1 cellular context compared by ENCODE assay signal in the genomic region with DNA sequence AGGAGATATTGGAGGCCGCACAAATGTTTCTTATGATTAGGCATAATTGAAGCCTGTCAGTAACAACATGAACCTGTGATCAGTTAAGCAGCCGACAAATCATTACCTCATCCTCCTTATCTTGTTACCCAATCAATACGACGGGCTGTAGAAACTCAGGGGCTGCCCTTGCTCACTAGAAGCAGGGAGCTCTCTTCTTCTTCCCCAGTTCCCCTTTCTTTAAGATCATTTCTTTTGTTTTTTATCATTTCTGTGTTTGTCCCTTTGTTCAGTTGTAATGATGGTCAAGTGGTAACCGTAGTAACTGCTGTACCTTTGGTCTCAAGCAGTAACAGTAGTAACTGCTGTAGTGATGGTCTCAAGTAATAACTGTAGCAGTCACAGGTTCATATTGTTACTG.
TF ChIP-seq lines count a peak whose summit lies in the region.

No MANE protein-coding gene starts in this region.

TF ChIP-seq in K562, 482 proteins besides CTCF, POLR2A, EP300 and RAD21 (continued from another document):
- peak; percentile 82 for TF ChIP-seq PKNOX1 (IDR thresholded peaks at IDR 0.05)
- peak; percentile 77 for TF ChIP-seq SMARCA4 (IDR thresholded peaks at IDR 0.05)
- no peak for TF ChIP-seq ZBED1 (IDR thresholded peaks at IDR 0.05)
- peak; percentile 83 for TF ChIP-seq JUN (IDR thresholded peaks at IDR 0.05; ENCODE audit: borderline replicate concordance, low read depth, low read length)
- no peak for TF ChIP-seq JUN (CRISPR knock-in tag; IDR thresholded peaks at IDR 0.05; ENCODE audit: borderline replicate concordance)
- TF ChIP-seq CEBPG (CRISPR knock-in tag; IDR thresholded peaks at IDR 0.05): no peak
- peak; percentile 50 to 61; a peak in 2 of 4 replicates for TF ChIP-seq CEBPG (tag; conservative IDR thresholded peaks at IDR 0.05 in 1 of 2, IDR thresholded peaks at IDR 0.05 in 1 of 2)
- TF ChIP-seq ETV5 (CRISPR knock-in tag; IDR thresholded peaks at IDR 0.05; ENCODE audit: low read depth): no peak
- TF ChIP-seq ARID1B (IDR thresholded peaks at IDR 0.05): peak; percentile 46; the same call in 1 of the 2 replicates
- TF ChIP-seq DPF2 (IDR thresholded peaks at IDR 0.05): peak; percentile 68
- TF ChIP-seq JUND (IDR thresholded peaks at IDR 0.05; ENCODE audit: borderline replicate concordance, low read depth, low read length): peak; percentile 78
- TF ChIP-seq JUND (tag; IDR thresholded peaks at IDR 0.05; ENCODE audit: borderline replicate concordance, low read depth, low read length): peak; percentile 78; the same call in 1 of the 3 replicates
- TF ChIP-seq SPI1 (IDR thresholded peaks at IDR 0.05; ENCODE audit: borderline replicate concordance, low read depth, low read length): peak; percentile 82; the same call in 1 of the 2 replicates
- peak; percentile 82 for TF ChIP-seq MEIS2 (IDR thresholded peaks at IDR 0.05; ENCODE audit: partially characterized antibody)
- TF ChIP-seq, protein P1, sequence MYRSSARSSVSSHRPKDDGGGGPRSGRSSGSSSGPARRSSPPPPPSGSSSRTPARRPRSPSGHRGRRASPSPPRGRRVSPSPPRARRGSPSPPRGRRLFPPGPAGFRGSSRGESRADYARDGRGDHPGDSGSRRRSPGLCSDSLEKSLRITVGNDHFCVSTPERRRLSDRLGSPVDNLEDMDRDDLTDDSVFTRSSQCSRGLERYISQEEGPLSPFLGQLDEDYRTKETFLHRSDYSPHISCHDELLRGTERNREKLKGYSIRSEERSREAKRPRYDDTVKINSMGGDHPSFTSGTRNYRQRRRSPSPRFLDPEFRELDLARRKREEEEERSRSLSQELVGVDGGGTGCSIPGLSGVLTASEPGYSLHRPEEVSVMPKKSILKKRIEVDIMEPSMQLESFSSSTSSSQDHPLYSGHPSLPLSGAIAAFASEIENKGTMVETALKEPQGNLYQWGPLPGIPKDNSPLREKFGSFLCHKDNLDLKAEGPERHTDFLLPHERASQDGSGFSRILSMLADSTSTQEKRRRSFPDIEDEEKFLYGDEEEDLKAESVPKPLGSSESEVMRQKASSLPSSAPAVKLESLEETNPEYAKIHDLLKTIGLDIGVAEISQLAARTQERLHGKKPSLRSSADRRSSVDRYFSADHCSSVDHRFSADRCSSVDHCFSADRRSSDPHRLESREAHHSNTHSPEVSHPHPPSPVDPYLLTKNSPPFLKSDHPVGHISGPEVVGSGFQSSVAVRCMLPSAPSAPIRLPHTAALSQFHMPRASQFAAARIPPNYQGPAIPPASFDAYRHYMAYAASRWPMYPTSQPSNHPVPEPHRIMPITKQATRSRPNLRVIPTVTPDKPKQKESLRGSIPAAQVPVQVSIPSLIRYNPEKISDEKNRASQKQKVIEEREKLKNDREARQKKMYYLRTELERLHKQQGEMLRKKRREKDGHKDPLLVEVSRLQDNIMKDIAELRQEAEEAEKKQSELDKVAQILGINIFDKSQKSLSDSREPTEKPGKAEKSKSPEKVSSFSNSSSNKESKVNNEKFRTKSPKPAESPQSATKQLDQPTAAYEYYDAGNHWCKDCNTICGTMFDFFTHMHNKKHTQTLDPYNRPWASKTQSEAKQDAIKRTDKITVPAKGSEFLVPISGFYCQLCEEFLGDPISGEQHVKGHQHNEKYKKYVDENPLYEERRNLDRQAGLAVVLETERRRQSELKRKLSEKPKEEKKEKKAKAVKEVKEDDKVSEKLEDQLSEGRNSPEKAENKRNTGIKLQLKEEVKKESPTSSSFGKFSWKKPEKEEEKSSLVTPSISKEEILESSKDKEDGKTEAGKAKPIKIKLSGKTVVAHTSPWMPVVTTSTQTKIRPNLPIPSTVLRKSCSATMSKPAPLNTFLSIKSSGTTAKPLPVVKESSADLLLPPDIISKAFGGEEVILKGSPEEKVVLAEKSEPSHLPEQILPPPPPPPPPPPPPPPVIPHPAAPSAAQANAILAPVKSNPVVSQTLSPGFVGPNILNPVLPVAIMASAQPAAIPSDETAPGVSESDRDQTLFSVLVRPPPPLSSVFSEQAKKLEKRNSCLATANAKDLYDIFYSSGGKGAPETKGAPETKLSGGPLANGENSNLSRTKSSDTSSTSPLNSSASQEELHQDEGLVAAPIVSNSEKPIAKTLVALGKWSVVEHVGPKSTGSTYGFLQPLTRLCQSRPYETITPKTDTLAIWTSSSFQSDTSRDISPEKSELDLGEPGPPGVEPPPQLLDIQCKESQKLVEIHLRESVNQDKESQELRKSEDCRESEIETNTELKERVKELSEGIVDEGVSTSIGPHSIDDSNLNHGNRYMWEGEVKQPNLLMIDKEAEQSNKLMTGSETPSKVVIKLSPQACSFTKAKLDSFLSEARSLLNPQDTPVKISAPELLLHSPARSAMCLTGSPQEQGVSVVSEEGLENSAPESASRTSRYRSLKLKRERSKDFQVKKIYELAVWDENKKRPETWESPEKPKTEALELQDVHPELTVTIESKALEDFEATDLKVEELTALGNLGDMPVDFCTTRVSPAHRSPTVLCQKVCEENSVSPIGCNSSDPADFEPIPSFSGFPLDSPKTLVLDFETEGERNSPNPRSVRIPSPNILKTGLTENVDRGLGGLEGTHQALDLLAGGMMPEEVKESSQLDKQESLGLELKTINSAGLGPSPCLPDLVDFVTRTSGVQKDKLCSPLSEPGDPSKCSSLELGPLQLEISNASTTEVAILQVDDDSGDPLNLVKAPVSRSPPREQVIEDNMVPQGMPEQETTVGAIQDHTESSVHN (IDR thresholded peaks at IDR 0.05; ENCODE audit: borderline replicate concordance in 1 of 2, low read depth in 1 of 2): 0 out of 4 replicates have a peak, but pooled peaks of 1 of the 2 experiments have one; percentile 38
- no peak for TF ChIP-seq SIN3A (IDR thresholded peaks at IDR 0.05; ENCODE audit: borderline replicate concordance in 2 of 2, control insufficient read depth in 1 of 2, low read depth in 2 of 2, low read length in 2 of 2)
- TF ChIP-seq SMARCE1 (IDR thresholded peaks at IDR 0.05): peak; percentile 75; the same call in 1 of the 2 replicates
- peak; percentile 69; the same call in 1 of the 2 replicates for TF ChIP-seq ATF3 (IDR thresholded peaks at IDR 0.05)
- TF ChIP-seq ATF3 (CRISPR knock-in tag; conservative IDR thresholded peaks at IDR 0.05): no peak
- no peak for TF ChIP-seq PBX2 (CRISPR knock-in tag; IDR thresholded peaks at IDR 0.05; ENCODE audit: low read depth)
- TF ChIP-seq PBX2 (tag; conservative IDR thresholded peaks at IDR 0.05; ENCODE audit: low read depth): peak; percentile 47; the same call in 1 of the 2 replicates
- no peak for TF ChIP-seq ZNF76 (CRISPR knock-in tag; IDR thresholded peaks at IDR 0.05; ENCODE audit: borderline replicate concordance)
- no peak for TF ChIP-seq RBM39 (optimal IDR thresholded peaks at IDR 0.05; ENCODE audit: low read depth, low read length)
- peak; percentile 71; the same call in 1 of the 2 replicates for TF ChIP-seq SOX6 (IDR thresholded peaks at IDR 0.05)
- TF ChIP-seq ATF7 (IDR thresholded peaks at IDR 0.05): peak; percentile 95
- no peak for TF ChIP-seq ASH1L (IDR thresholded peaks at IDR 0.05; ENCODE audit: borderline replicate concordance, low read depth, partially characterized antibody)
- TF ChIP-seq ZEB2 (IDR thresholded peaks at IDR 0.05): no peak
- TF ChIP-seq DDX20 (tag; IDR thresholded peaks at IDR 0.05; ENCODE audit: low read depth): 0 out of 2 replicates have a peak, but pooled peaks have one; percentile 29
